11 cellular contexts compared by ENCODE assay signal in genomic region chr4:68407015-68407867, GRCh38. TPM values are rescaled to one million over a fixed set of nuclear protein-coding genes. Genes with fewer than 3 reads are reported as not detected.
DNase-seq lines count a peak whose midpoint lies in the region; ATAC-seq and TF ChIP-seq lines count a peak whose summit lies in the region.
"Not testable (repeated sequence)": the region's sequence is repeated elsewhere in the genome, so short reads cannot be mapped to it uniquely, and the experiment has no call there.
"Had no signal": no experiment of that assay in that cellular context is flagged by ENCODE, and none has a peak within 500 bp of the region (broad histone marks: within the 10 kb centered on the region; RNA-seq: fewer than 3 reads in every experiment).

No MANE protein-coding gene starts in this region.

- DNase-seq in ELF-1 (ENCODE audit: low read depth, low spot score), result peak; percentile 44
- DNase-seq in WTC11 (ENCODE audit: low spot score), result peak; percentile 81
- not testable (repeated sequence) for DNase-seq in endothelial cell (ENCODE audit: low spot score); progenitor cell of endocrine pancreas (ENCODE audit: low spot score, unreplicated experiment)

- H3K4me1 ChIP-seq in HUES48 (ENCODE audit: control insufficient read depth, insufficient read depth, low read length) (peaks cover 71% of the 10 kb centered on the region), iPS-15b (ENCODE audit: control insufficient read depth, insufficient read depth, low read length) (peaks cover 34% of the 10 kb centered on the region), mesodermal cell (ENCODE audit: control insufficient read depth, insufficient read depth, low read length, poor library complexity, severe bottlenecking) (peaks cover 11% of the 10 kb centered on the region)

- H3K9me3 Mint-ChIP-seq in WTC11; endothelial cell (ENCODE audit: unreplicated experiment); progenitor cell of endocrine pancreas (ENCODE audit: low read depth): not testable (repeated sequence)

- peak overlapping the region; percentile 60 for H3K4me3 ChIP-seq in HUES48 (ENCODE audit: low read depth, low read length)
- peak overlapping the region; percentile 41 for H3K4me3 ChIP-seq in iPS-15b (ENCODE audit: low read depth, low read length)
- not testable (repeated sequence) for H3K4me3 ChIP-seq in mesodermal cell (ENCODE audit: extremely low read depth, insufficient read depth, low read length, poor library complexity, severe bottlenecking)

- H3K36me3 ChIP-seq in HUES48 (ENCODE audit: control insufficient read depth, insufficient read depth, low read length); iPS-15b (ENCODE audit: control insufficient read depth, insufficient read depth, low read length); mesodermal cell (ENCODE audit: control insufficient read depth, insufficient read depth, low read length): not testable (repeated sequence)

- WGBS in mesodermal cell (ENCODE audit: insufficient coverage in 2 of 2), 2 experiments, result 10 to 14% methylated on average over 7 to 10 of the region's 10 CpGs

- peak overlapping the region; percentile 100 for H3K27ac Mint-ChIP-seq in WTC11
- H3K27ac Mint-ChIP-seq in endothelial cell (ENCODE audit: unreplicated experiment), result peak overlapping the region; percentile 45
- peak overlapping the region; percentile 88 for H3K27ac Mint-ChIP-seq in progenitor cell of endocrine pancreas

- H3K27ac ChIP-seq in HUES48 (ENCODE audit: low read depth, low read length) (peak overlapping the region; percentile 100), mesodermal cell (ENCODE audit: low read depth, low read length, severe bottlenecking) (peak overlapping the region; percentile 59)

- peaks cover 81% of the 10 kb centered on the region for H3K4me1 Mint-ChIP-seq in WTC11
- peaks cover 29% of the 10 kb centered on the region for H3K4me1 Mint-ChIP-seq in endothelial cell (ENCODE audit: unreplicated experiment)
- H3K4me1 Mint-ChIP-seq in progenitor cell of endocrine pancreas (ENCODE audit: low read depth), result peaks cover 33% of the 10 kb centered on the region

- H3K36me3 Mint-ChIP-seq in WTC11; endothelial cell (ENCODE audit: low read depth, unreplicated experiment); progenitor cell of endocrine pancreas (ENCODE audit: insufficient read depth): not testable (repeated sequence)

- not testable (repeated sequence) for TF ChIP-seq CTCF in WTC11 (IDR thresholded peaks at IDR 0.05); endothelial cell (IDR thresholded peaks at IDR 0.05; ENCODE audit: unreplicated experiment); progenitor cell of endocrine pancreas (IDR thresholded peaks at IDR 0.05; ENCODE audit: unreplicated experiment)

- POLR2A ChIA-PET in WTC11 (lab: Charles Lee), result interaction anchor here (1.2 kb wide), 1 partner anchor 58 kb away, joined by 5 read pairs; the partner anchor contains the start of gene YTHDC1

- CTCF ChIA-PET in WTC11 (lab: Charles Lee), result not testable (repeated sequence)

- not testable (repeated sequence) for H3K27me3 ChIP-seq in HUES48 (ENCODE audit: control insufficient read depth, insufficient read depth, low read length); iPS-15b (ENCODE audit: control insufficient read depth, insufficient read depth, low read length)

- H3K27me3 Mint-ChIP-seq in WTC11 (ENCODE audit: low read depth); endothelial cell (ENCODE audit: unreplicated experiment); progenitor cell of endocrine pancreas: not testable (repeated sequence)

- H3K9ac ChIP-seq in HUES48 (ENCODE audit: low read depth, low read length) (peak overlapping the region; percentile 97), iPS-15b (ENCODE audit: low read depth, low read length) (peak overlapping the region; percentile 95)

- H3K9me3 ChIP-seq in HUES48 (ENCODE audit: control insufficient read depth, insufficient read depth, low read length); iPS-15b (ENCODE audit: control insufficient read depth, insufficient read depth, low read length); mesodermal cell (ENCODE audit: control insufficient read depth, low read length): not testable (repeated sequence)

- ATAC-seq in WTC11, result not testable (repeated sequence)

- peak overlapping the region; percentile 76 for H3K4me3 Mint-ChIP-seq in WTC11
- not testable (repeated sequence) for H3K4me3 Mint-ChIP-seq in endothelial cell (ENCODE audit: unreplicated experiment)
- H3K4me3 Mint-ChIP-seq in progenitor cell of endocrine pancreas (ENCODE audit: low read depth), result peak overlapping the region; percentile 55

TF ChIP-seq in WTC11, 78 proteins besides CTCF, POLR2A, EP300 and RAD21 (continues in another document):
- TF ChIP-seq EMX1 (CRISPR knock-in tag; IDR thresholded peaks at IDR 0.05) (0 out of 2 replicates have a peak, but pooled peaks have one; percentile 71), AR (CRISPR knock-in tag; IDR thresholded peaks at IDR 0.05) (peak; percentile 8; the same call in 1 of the 2 replicates), ERG (CRISPR knock-in tag; IDR thresholded peaks at IDR 0.05) (peak; percentile 32; the same call in 1 of the 2 replicates), FOXP4 (CRISPR knock-in tag; IDR thresholded peaks at IDR 0.05) (peak; percentile 16; the same call in 1 of the 2 replicates), ZNF416 (CRISPR knock-in tag; IDR thresholded peaks at IDR 0.05) (peak; percentile 35; the same call in 1 of the 2 replicates), NFATC4 (CRISPR knock-in tag; IDR thresholded peaks at IDR 0.05) (0 out of 2 replicates have a peak, but pooled peaks have one; percentile 48)

RNA-seq across cellular contexts. Expression of gene TMPRSS11E, which starts 40.0 kb away (rescaled TPM):
- total RNA-seq in WTC11 (2021) (1.9 to 3.5 TPM (median 2.9 TPM) in 3 replicates), endothelial cell (ENCODE audit: unreplicated experiment) (1.3 TPM), progenitor cell of endocrine pancreas (0.12 and 0.13 TPM in 2 replicates)
- 0.29 TPM for polyA plus RNA-seq in mesodermal cell (2013, experiment 1 of 2)
- polyA plus RNA-seq in mesodermal cell (2013, experiment 2 of 2), result 1.0 TPM
- total RNA-seq: A172; B cell; CD4-positive, alpha-beta memory T cell; IMR-90 had no signal
- polyA plus RNA-seq: IMR-90 had no signal

RNA-seq across cellular contexts. Expression of gene YTHDC1, which starts 57.4 kb away (rescaled TPM):
- 103 to 118 TPM (median 109 TPM) in 3 replicates for total RNA-seq in WTC11 (2021)
- 110 TPM for total RNA-seq in endothelial cell (ENCODE audit: unreplicated experiment)
- 69.1 TPM for polyA plus RNA-seq in mesodermal cell (2013, experiment 1 of 2)
- 72.7 TPM for polyA plus RNA-seq in mesodermal cell (2013, experiment 2 of 2)
- 162 and 188 TPM in 2 replicates for total RNA-seq in progenitor cell of endocrine pancreas

Comparison
In these comparisons a context has a peak if more than half of its experiments do, and no peak if none do; other contexts are left out.
1. H3K27ac Mint-ChIP-seq: peak in every context shown above with its lines; median percentile 100 in WTC11; 88 in progenitor cell of endocrine pancreas; 45 in endothelial cell.